In genomic region chr19:38737921-38738731, GRCh38 we compare ENCODE assay signal across 1 cellular context.
TF ChIP-seq lines count a peak whose summit lies in the region.

No MANE protein-coding gene starts in this region.

TF ChIP-seq in H1, 55 proteins besides CTCF, POLR2A, EP300 and RAD21:
- no peak for TF ChIP-seq CBX8 (IDR thresholded peaks at IDR 0.05; ENCODE audit: borderline replicate concordance, low read depth, low read length)
- TF ChIP-seq, protein P1, sequence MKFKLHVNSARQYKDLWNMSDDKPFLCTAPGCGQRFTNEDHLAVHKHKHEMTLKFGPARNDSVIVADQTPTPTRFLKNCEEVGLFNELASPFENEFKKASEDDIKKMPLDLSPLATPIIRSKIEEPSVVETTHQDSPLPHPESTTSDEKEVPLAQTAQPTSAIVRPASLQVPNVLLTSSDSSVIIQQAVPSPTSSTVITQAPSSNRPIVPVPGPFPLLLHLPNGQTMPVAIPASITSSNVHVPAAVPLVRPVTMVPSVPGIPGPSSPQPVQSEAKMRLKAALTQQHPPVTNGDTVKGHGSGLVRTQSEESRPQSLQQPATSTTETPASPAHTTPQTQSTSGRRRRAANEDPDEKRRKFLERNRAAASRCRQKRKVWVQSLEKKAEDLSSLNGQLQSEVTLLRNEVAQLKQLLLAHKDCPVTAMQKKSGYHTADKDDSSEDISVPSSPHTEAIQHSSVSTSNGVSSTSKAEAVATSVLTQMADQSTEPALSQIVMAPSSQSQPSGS (IDR thresholded peaks at IDR 0.05; ENCODE audit: low read length), result no peak
- TF ChIP-seq YY1 (IDR thresholded peaks at IDR 0.05; ENCODE audit: low read depth, low read length), result no peak
- no peak for TF ChIP-seq POU5F1 (IDR thresholded peaks at IDR 0.05; ENCODE audit: low read depth, low read length)
- no peak for TF ChIP-seq NANOG (IDR thresholded peaks at IDR 0.05; ENCODE audit: insufficient read depth, low read depth, low read length, poor library complexity, severe bottlenecking)
- no peak for TF ChIP-seq TEAD4 (IDR thresholded peaks at IDR 0.05; ENCODE audit: low read depth, low read length)
- TF ChIP-seq CTBP2 (IDR thresholded peaks at IDR 0.05; ENCODE audit: borderline replicate concordance, insufficient read depth, insufficient read length, low read length), result no peak
- no peak for TF ChIP-seq HDAC2 (IDR thresholded peaks at IDR 0.05; ENCODE audit: borderline replicate concordance in 1 of 2, low read depth in 2 of 2, low read length in 2 of 2)
- no peak for TF ChIP-seq FOSL1 (IDR thresholded peaks at IDR 0.05; ENCODE audit: insufficient read depth, low read depth, low read length)
- TF ChIP-seq JUN (IDR thresholded peaks at IDR 0.05; ENCODE audit: low read depth, low read length), result no peak
- TF ChIP-seq ATF3 (IDR thresholded peaks at IDR 0.05; ENCODE audit: insufficient read depth, low read depth, low read length), result no peak
- no peak for TF ChIP-seq RFX5 (IDR thresholded peaks at IDR 0.05; ENCODE audit: borderline replicate concordance, low read depth, low read length)
TF ChIP-seq in H1: peak in this region for 0.
